ENCODE assay signal across 19 cellular contexts in genomic region chr3:66082679-66083078, GRCh38. TPM values are rescaled to one million over a fixed set of nuclear protein-coding genes. Genes with fewer than 3 reads are reported as not detected.
DNase-seq lines count a peak whose midpoint lies in the region; TF ChIP-seq lines count a peak whose summit lies in the region.
"Had no signal": no experiment of that assay in that cellular context is flagged by ENCODE, and none has a peak within 500 bp of the region (broad histone marks: within the 10 kb centered on the region; RNA-seq: fewer than 3 reads in every experiment).

No MANE protein-coding gene starts in this region.

- H3K36me3 ChIP-seq in cardiac muscle cell (no peaks in the 10 kb centered on the region), left ventricle myocardium inferior (no peaks in the 10 kb centered on the region), SK-N-SH (replicated peaks in 1 of 2; ENCODE audit: control insufficient read depth in 1 of 2, insufficient read depth in 2 of 2, low read length in 1 of 2) (no peaks in the 10 kb centered on the region), parathyroid adenoma (ENCODE audit: control insufficient read depth, insufficient read depth, low read length) (no peaks in the 10 kb centered on the region)

- intact Hi-C loops in left ventricle myocardium inferior (cut with micrococcal nuclease) (no loop called here), Calu3 (cut with micrococcal nuclease; ENCODE audit: unreplicated experiment) (no loop called here)

- H3K4me1 ChIP-seq in cardiac muscle cell (ENCODE audit: low read depth): peaks cover 15% of the 10 kb centered on the region
- H3K4me1 ChIP-seq in left ventricle myocardium inferior: no peaks in the 10 kb centered on the region
- peaks cover 0 to 1% of the 10 kb centered on the region in 2 experiments; a peak in 1 of 4 replicates for H3K4me1 ChIP-seq in SK-N-SH (ENCODE audit: control insufficient read depth in 1 of 2, insufficient read depth in 2 of 2, low read depth in 1 of 2, low read length in 1 of 2)
- H3K4me1 ChIP-seq in parathyroid adenoma: no peaks in the 10 kb centered on the region
- H3K4me1 ChIP-seq: A549 had no signal

- H3K9ac ChIP-seq in SK-N-SH: no peak overlapping the region
- H3K9ac ChIP-seq in parathyroid adenoma: no peak overlapping the region

- no peaks in the 10 kb centered on the region for H3K36me3 Mint-ChIP-seq in Calu3 (ENCODE audit: insufficient read depth, unreplicated experiment)
- H3K36me3 Mint-ChIP-seq: CD4-positive, alpha-beta memory T cell; IgD-negative memory B cell had no signal

- H3K27me3 Mint-ChIP-seq in Calu3 (ENCODE audit: unreplicated experiment): no peaks in the 10 kb centered on the region

- H3K4me1 Mint-ChIP-seq in Calu3 (ENCODE audit: low read depth, unreplicated experiment): peaks cover 9% of the 10 kb centered on the region
- H3K4me1 Mint-ChIP-seq: CD4-positive, alpha-beta memory T cell; IgD-negative memory B cell had no signal

- H3K27me3 ChIP-seq in cardiac muscle cell (no peaks in the 10 kb centered on the region), left ventricle myocardium inferior (ENCODE audit: low read depth) (no peaks in the 10 kb centered on the region), SK-N-SH (ENCODE audit: insufficient read depth) (no peaks in the 10 kb centered on the region), parathyroid adenoma (ENCODE audit: control insufficient read depth, insufficient read depth, low read length) (no peaks in the 10 kb centered on the region)

- H3K4me2 ChIP-seq in SK-N-SH (no peak overlapping the region), parathyroid adenoma (ENCODE audit: low read length) (no peak overlapping the region)
- H3K4me2 ChIP-seq: A549, GM23338 had no signal

- no peak for DNase-seq in cardiac muscle cell (ENCODE audit: low read depth in 1 of 2, low spot score in 1 of 2)
- DNase-seq in left ventricle myocardium inferior: no peak
- no peak for DNase-seq in SK-N-SH
- DNase-seq in Calu3: no peak
- DNase-seq in amniotic stem cell (lab: John Stamatoyannopoulos, UW): no peak
- no peak for DNase-seq in iPS-NIHi11 (ENCODE audit: low spot score)
- DNase-seq: AML-193; CD4-positive, alpha-beta memory T cell; DMS 273 treated with DMSO at 0.1 percent for 48 hours; DMS53; DND-41; EL; HFFc6 had no signal

- H3K9me3 ChIP-seq in cardiac muscle cell (ENCODE audit: low read depth) (no peaks in the 10 kb centered on the region), left ventricle myocardium inferior (replicated peaks) (peaks cover 5% of the 10 kb centered on the region), SK-N-SH (no peaks in the 10 kb centered on the region), parathyroid adenoma (ENCODE audit: control insufficient read depth, low read length) (no peaks in the 10 kb centered on the region)
- H3K9me3 ChIP-seq: A549 had no signal

- no peak overlapping the region for H3K27ac Mint-ChIP-seq in Calu3 (ENCODE audit: unreplicated experiment)
- H3K27ac Mint-ChIP-seq: CD4-positive, alpha-beta memory T cell; GM23338; HFFc6; IgD-negative memory B cell had no signal

- H3K4me3 ChIP-seq in cardiac muscle cell: no peak overlapping the region
- no peak overlapping the region for H3K4me3 ChIP-seq in left ventricle myocardium inferior
- no peak overlapping the region for H3K4me3 ChIP-seq in SK-N-SH (ENCODE audit: low read depth in 2 of 2, low read length in 1 of 2)
- H3K4me3 ChIP-seq in parathyroid adenoma (ENCODE audit: low read depth, low read length): no peak overlapping the region
- H3K4me3 ChIP-seq: A549, GM23338 had no signal

- no peak for TF ChIP-seq CTCF in cardiac muscle cell (IDR thresholded peaks at IDR 0.05; ENCODE audit: low read depth, low read length)
- no peak for TF ChIP-seq CTCF in left ventricle myocardium inferior (IDR thresholded peaks at IDR 0.05; ENCODE audit: borderline replicate concordance)
- TF ChIP-seq CTCF in SK-N-SH (IDR thresholded peaks at IDR 0.05): no peak
- TF ChIP-seq CTCF in parathyroid adenoma (IDR thresholded peaks at IDR 0.05): no peak
- no peak for TF ChIP-seq CTCF in Calu3 (IDR thresholded peaks at IDR 0.05; ENCODE audit: unreplicated experiment)

- CTCF ChIA-PET in SK-N-SH (lab: Yijun Ruan, JAX): no interaction called here
- CTCF ChIA-PET in Calu3 (lab: Charles Lee): interaction anchor here (0.6 kb wide), 1 partner anchor 8 kb away, joined by 3 read pairs; no protein-coding TSS in a partner anchor

- H3K9me3 Mint-ChIP-seq in Calu3 (ENCODE audit: low read depth, unreplicated experiment): no peaks in the 10 kb centered on the region
- H3K9me3 Mint-ChIP-seq: GM23338, HFFc6 had no signal

- TF ChIP-seq EP300 in SK-N-SH (IDR thresholded peaks at IDR 0.05; ENCODE audit: borderline replicate concordance in 1 of 2, low read depth in 1 of 2, low read length in 1 of 2): no peak

- no peaks in the 10 kb centered on the region for H3K79me2 ChIP-seq in SK-N-SH (ENCODE audit: insufficient read depth)
- H3K79me2 ChIP-seq in parathyroid adenoma: no peaks in the 10 kb centered on the region

- no peak overlapping the region for H3K4me3 Mint-ChIP-seq in Calu3 (ENCODE audit: low read depth, unreplicated experiment)
- H3K4me3 Mint-ChIP-seq: CD4-positive, alpha-beta memory T cell; GM23338; HFFc6; IgD-negative memory B cell had no signal

- BruUV-seq in Calu3 (replicated peaks; lab: Mats Ljungman, UMichigan): no TSS peak

- POLR2A ChIA-PET in SK-N-SH (lab: Yijun Ruan, JAX): no interaction called here

- H2AFZ ChIP-seq in SK-N-SH (ENCODE audit: low read depth): no peak overlapping the region
- H2AFZ ChIP-seq in parathyroid adenoma: peak overlapping the region; percentile 18

- peaks cover 7% of the 10 kb centered on the region for H3F3A ChIP-seq in SK-N-SH (replicated peaks; ENCODE audit: insufficient read depth)

- H3K9me2 ChIP-seq in SK-N-SH: no peaks in the 10 kb centered on the region

- peak overlapping the region; percentile 24 for H3K27ac ChIP-seq in cardiac muscle cell
- no peak overlapping the region for H3K27ac ChIP-seq in left ventricle myocardium inferior (replicated peaks)
- H3K27ac ChIP-seq in SK-N-SH (ENCODE audit: low read depth in 2 of 2, low read length in 1 of 2): no peak overlapping the region
- H3K27ac ChIP-seq in parathyroid adenoma: no peak overlapping the region
- H3K27ac ChIP-seq: 22Rv1, A549, C4-2B had no signal

- no peak for TF ChIP-seq RAD21 in SK-N-SH (IDR thresholded peaks at IDR 0.05; ENCODE audit: low read length)

- no peaks in the 10 kb centered on the region for H4K20me1 ChIP-seq in SK-N-SH (ENCODE audit: insufficient read depth)

TF ChIP-seq in SK-N-SH, 30 proteins besides CTCF, POLR2A, EP300 and RAD21:
- TF ChIP-seq FOSL2 (IDR thresholded peaks at IDR 0.05; ENCODE audit: borderline replicate concordance, low read depth) (peak; percentile 17; the same call in 1 of the 2 replicates), MXI1 (IDR thresholded peaks at IDR 0.05; ENCODE audit: low read depth, low read length) (no peak), JUND (IDR thresholded peaks at IDR 0.05) (peak; percentile 22; the same call in 1 of the 2 replicates)

RNA-seq across cellular contexts. Expression of gene MAGI1, which starts 44.0 kb away (rescaled TPM):
- total RNA-seq in cardiac muscle cell: 56.4 and 87.0 TPM in 2 replicates
- 33.9 and 52.3 TPM in 2 replicates for polyA plus RNA-seq in cardiac muscle cell
- total RNA-seq in left ventricle myocardium inferior: 36.6 TPM
- 10.3 and 11.1 TPM in 2 replicates for polyA plus RNA-seq in SK-N-SH (2012; rRNA removed)
- 7.0 and 8.2 TPM in 2 replicates for polyA plus RNA-seq in SK-N-SH (2012; cell fraction: cytosol; rRNA removed)
- 21.6 and 25.4 TPM in 2 replicates for polyA plus RNA-seq in SK-N-SH (2012; cell fraction: nucleus; rRNA removed)
- 75.1 and 76.4 TPM in 2 replicates for total RNA-seq in Calu3 (2022)
- polyA plus RNA-seq: CD4-positive, alpha-beta memory T cell had no signal
